ENCODE assay signal across 19 cellular contexts in genomic region chr5:176687247-176687646, GRCh38. TPM values are rescaled to one million over a fixed set of nuclear protein-coding genes. Genes with fewer than 3 reads are reported as not detected.
DNase-seq lines count a peak whose midpoint lies in the region; ATAC-seq and TF ChIP-seq lines count a peak whose summit lies in the region.
"Had no signal": no experiment of that assay in that cellular context is flagged by ENCODE, and none has a peak within 500 bp of the region (broad histone marks: within the 10 kb centered on the region; RNA-seq: fewer than 3 reads in every experiment).

No MANE protein-coding gene starts in this region.

- no peak overlapping the region for H2AFZ ChIP-seq in neuronal stem cell (ENCODE audit: low read length)
- no peak overlapping the region for H2AFZ ChIP-seq in SK-N-SH (ENCODE audit: low read depth)

- peaks cover 58% of the 10 kb centered on the region for H3K27me3 ChIP-seq in foreskin keratinocyte
- peaks cover 0 to 30% (median 2%) of the 10 kb centered on the region in 3 experiments for H3K27me3 ChIP-seq in neuronal stem cell (ENCODE audit: control insufficient read depth in 3 of 3, insufficient read depth in 3 of 3, low read depth in 1 of 3, low read length in 3 of 3)
- no peaks in the 10 kb centered on the region; the same call in 1 of the 2 replicates for H3K27me3 ChIP-seq in SK-N-SH (ENCODE audit: insufficient read depth)
- peaks cover 7% of the 10 kb centered on the region for H3K27me3 ChIP-seq in CD8-positive, alpha-beta memory T cell (ENCODE audit: insufficient read depth, low read length, poor library complexity, severe bottlenecking)
- H3K27me3 ChIP-seq: BE2C had no signal

- POLR2A ChIA-PET in SK-N-SH (lab: Yijun Ruan, JAX) = no interaction called here
- POLR2A ChIA-PET in CD8-positive, alpha-beta memory T cell (lab: Charles Lee) = no interaction called here

- H2AK5ac ChIP-seq in neuronal stem cell (ENCODE audit: low read depth, low read length) = no peak overlapping the region

- H3K27ac Mint-ChIP-seq in CD8-positive, alpha-beta memory T cell = no peak overlapping the region
- H3K27ac Mint-ChIP-seq: CD14-positive monocyte; CD4-positive, alpha-beta memory T cell; CD4-positive, CD25-positive, alpha-beta regulatory T cell had no signal

- H4K8ac ChIP-seq in neuronal stem cell (ENCODE audit: low read depth, low read length) = no peak overlapping the region

- no peaks in the 10 kb centered on the region for H3K79me1 ChIP-seq in neuronal stem cell (ENCODE audit: low read depth, low read length)

- peaks cover 36 to 64% of the 10 kb centered on the region in 2 donors for H3K27me3 Mint-ChIP-seq in CD8-positive, alpha-beta memory T cell

- no peaks in the 10 kb centered on the region for H3K4me1 Mint-ChIP-seq in CD8-positive, alpha-beta memory T cell
- H3K4me1 Mint-ChIP-seq: CD14-positive monocyte; CD4-positive, alpha-beta memory T cell had no signal

- no peak overlapping the region for H3K27ac ChIP-seq in foreskin keratinocyte
- no peak overlapping the region for H3K27ac ChIP-seq in neuronal stem cell (replicated peaks; ENCODE audit: low read length)
- H3K27ac ChIP-seq in SK-N-SH (ENCODE audit: low read depth in 2 of 2, low read length in 1 of 2) = no peak overlapping the region
- H3K27ac ChIP-seq in CD8-positive, alpha-beta memory T cell (ENCODE audit: low read depth, low read length) = no peak overlapping the region
- H3K27ac ChIP-seq: BLaER1 had no signal

- peak overlapping the region; percentile 29 for H2BK5ac ChIP-seq in neuronal stem cell (ENCODE audit: low read length)

- no peaks in the 10 kb centered on the region for H3K4me1 ChIP-seq in foreskin keratinocyte
- H3K4me1 ChIP-seq in neuronal stem cell (ENCODE audit: control insufficient read depth in 2 of 2, insufficient read depth in 1 of 2, low read depth in 1 of 2, low read length in 2 of 2) = peaks cover 0 to 15% of the 10 kb centered on the region in 2 donors
- H3K4me1 ChIP-seq in SK-N-SH (ENCODE audit: control insufficient read depth in 1 of 2, insufficient read depth in 2 of 2, low read depth in 1 of 2, low read length in 1 of 2) = no peaks in the 10 kb centered on the region
- H3K4me1 ChIP-seq in CD8-positive, alpha-beta memory T cell (ENCODE audit: insufficient read depth, low read length) = no peaks in the 10 kb centered on the region
- H3K4me1 ChIP-seq: BE2C, BLaER1, Caco-2 had no signal

- no peaks in the 10 kb centered on the region for H3K9me2 ChIP-seq in SK-N-SH

- H3K9me3 ChIP-seq in neuronal stem cell (replicated peaks in 1 of 2; ENCODE audit: control insufficient read depth in 2 of 2, insufficient read depth in 1 of 2, low read depth in 1 of 2, low read length in 2 of 2) (no peaks in the 10 kb centered on the region), SK-N-SH (no peaks in the 10 kb centered on the region)
- H3K9me3 ChIP-seq in CD8-positive, alpha-beta memory T cell (ENCODE audit: low read length) = no peaks in the 10 kb centered on the region
- H3K9me3 ChIP-seq: BE2C had no signal

- H4K91ac ChIP-seq in neuronal stem cell (ENCODE audit: low read depth, low read length, poor library complexity) = no peak overlapping the region

- CTCF ChIA-PET in SK-N-SH (lab: Yijun Ruan, JAX) = interaction anchor here (0.8 to 1.2 kb wide), 2 partner anchors 11 to 29 kb away, joined by 3 read pairs; no protein-coding TSS in a partner anchor
- CTCF ChIA-PET in CD8-positive, alpha-beta memory T cell (lab: Charles Lee) = interaction anchor here (1.0 kb wide), 1 partner anchor 26 kb away, joined by 3 read pairs; no protein-coding TSS in a partner anchor

- H3K36me3 Mint-ChIP-seq in CD8-positive, alpha-beta memory T cell = peaks cover 0 to 11% (median 3%) of the 10 kb centered on the region in 3 donors
- H3K36me3 Mint-ChIP-seq: CD14-positive monocyte; CD4-positive, CD25-positive, alpha-beta regulatory T cell had no signal

- no peaks in the 10 kb centered on the region for H3K36me3 ChIP-seq in neuronal stem cell (replicated peaks in 1 of 2; ENCODE audit: control insufficient read depth in 2 of 2, insufficient read depth in 2 of 2, low read length in 2 of 2)
- H3K36me3 ChIP-seq in SK-N-SH (replicated peaks in 1 of 2; ENCODE audit: control insufficient read depth in 1 of 2, insufficient read depth in 2 of 2, low read length in 1 of 2) = no peaks in the 10 kb centered on the region
- no peaks in the 10 kb centered on the region for H3K36me3 ChIP-seq in CD8-positive, alpha-beta memory T cell (ENCODE audit: insufficient read depth, low read length)
- H3K36me3 ChIP-seq: BE2C, BLaER1 had no signal

- H3K23ac ChIP-seq in neuronal stem cell (ENCODE audit: low read depth, low read length, poor library complexity) = peak overlapping the region; percentile 10

- H3K18ac ChIP-seq in neuronal stem cell (ENCODE audit: low read length) = peak overlapping the region; percentile 74

- TF ChIP-seq EP300 in SK-N-SH (IDR thresholded peaks at IDR 0.05; ENCODE audit: borderline replicate concordance in 1 of 2, low read depth in 1 of 2, low read length in 1 of 2) = no peak

- no peak for TF ChIP-seq RAD21 in SK-N-SH (IDR thresholded peaks at IDR 0.05; ENCODE audit: low read length)

- H3K4me3 Mint-ChIP-seq in CD8-positive, alpha-beta memory T cell = no peak overlapping the region
- H3K4me3 Mint-ChIP-seq: CD14-positive monocyte; CD4-positive, alpha-beta memory T cell; CD4-positive, CD25-positive, alpha-beta regulatory T cell had no signal

- DNase-seq in foreskin keratinocyte (no peak), neuronal stem cell (ENCODE audit: low spot score) (no peak), SK-N-SH (no peak)
- DNase-seq in CD8-positive, alpha-beta memory T cell = no peak
- DNase-seq: 8988T; ACHN; BE2C; C1 segment of cervical spinal cord; Caco-2; Calu3; CD4-positive, alpha-beta memory T cell; CD4-positive, CD25-positive, alpha-beta regulatory T cell; DMS79 treated with DMSO at 0.1 percent for 48 hours; GF-D8 had no signal

- peak overlapping the region; percentile 26 for H3K9ac ChIP-seq in neuronal stem cell (ENCODE audit: low read depth, low read length, poor library complexity)
- H3K9ac ChIP-seq in SK-N-SH = no peak overlapping the region
- H3K9ac ChIP-seq: BLaER1 had no signal

- no peak overlapping the region for H3K4me3 ChIP-seq in neuronal stem cell (ENCODE audit: low read length in 2 of 2)
- H3K4me3 ChIP-seq in SK-N-SH (ENCODE audit: low read depth in 2 of 2, low read length in 1 of 2) = no peak overlapping the region
- no peak overlapping the region for H3K4me3 ChIP-seq in CD8-positive, alpha-beta memory T cell (ENCODE audit: low read length)
- H3K4me3 ChIP-seq: BLaER1 had no signal

- H3K4me2 ChIP-seq in neuronal stem cell (ENCODE audit: insufficient read depth, low read length, poor library complexity, severe bottlenecking) = no peak overlapping the region
- no peak overlapping the region for H3K4me2 ChIP-seq in SK-N-SH
- H3K4me2 ChIP-seq: BLaER1 had no signal

- H4K20me1 ChIP-seq in SK-N-SH (ENCODE audit: insufficient read depth) = no peaks in the 10 kb centered on the region

- H3F3A ChIP-seq in SK-N-SH (replicated peaks; ENCODE audit: insufficient read depth) = no peaks in the 10 kb centered on the region

- H3K14ac ChIP-seq in neuronal stem cell (ENCODE audit: low read length) = no peak overlapping the region

- no CpG with 5 or more reads among the region's 10 CpGs for WGBS in neuronal stem cell (ENCODE audit: extremely low coverage in 2 of 2, insufficient read length in 2 of 2, insufficient replicate concordance in 1 of 2), 2 donors
- 50% methylated on average over 5 of the region's 10 CpGs for WGBS in SK-N-SH (ENCODE audit: low lambda C conversion rate)

- H3K79me2 ChIP-seq in SK-N-SH (ENCODE audit: insufficient read depth) = no peaks in the 10 kb centered on the region

- no peak overlapping the region for H3K4ac ChIP-seq in neuronal stem cell (ENCODE audit: low read length)

- TF ChIP-seq CTCF in foreskin keratinocyte (conservative IDR thresholded peaks at IDR 0.05) (no peak), SK-N-SH (IDR thresholded peaks at IDR 0.05) (no peak)

- no peak overlapping the region for H2BK15ac ChIP-seq in neuronal stem cell (ENCODE audit: low read length)

- no peak overlapping the region for H2BK12ac ChIP-seq in neuronal stem cell (ENCODE audit: low read length)

- H2BK120ac ChIP-seq in neuronal stem cell (ENCODE audit: low read depth, low read length) = peak overlapping the region; percentile 56

- H3K9me3 Mint-ChIP-seq in CD8-positive, alpha-beta memory T cell = peaks cover 5 to 21% (median 15%) of the 10 kb centered on the region in 5 donors

- ATAC-seq in foreskin keratinocyte = peak; percentile 9
- no peak for ATAC-seq in HG02973 (IDR thresholded peaks at IDR 0.05; ENCODE audit: unreplicated experiment)

TF ChIP-seq in SK-N-SH, 30 proteins besides CTCF, POLR2A, EP300 and RAD21 (continues in another document):
- no peak for TF ChIP-seq NFIC (IDR thresholded peaks at IDR 0.05; ENCODE audit: borderline replicate concordance)
- no peak for TF ChIP-seq FOXJ3 (CRISPR knock-in tag; IDR thresholded peaks at IDR 0.05)
- no peak for TF ChIP-seq NRF1 (IDR thresholded peaks at IDR 0.05; ENCODE audit: low read depth, low read length)
- TF ChIP-seq GATA2 (CRISPR knock-in tag; IDR thresholded peaks at IDR 0.05) = no peak
- TF ChIP-seq ELF1 (IDR thresholded peaks at IDR 0.05) = no peak
- no peak for TF ChIP-seq POLR2AphosphoS5 (IDR thresholded peaks at IDR 0.05; ENCODE audit: low read depth, low read length)

RNA-seq across cellular contexts. Expression of gene TSPAN17, which starts 40.0 kb away (rescaled TPM):
- total RNA-seq in foreskin keratinocyte = 62.5 and 72.1 TPM in 2 replicates
- polyA plus RNA-seq in foreskin keratinocyte (56.6 and 61.4 TPM in 2 replicates), SK-N-SH (2012; rRNA removed) (61.7 and 68.4 TPM in 2 replicates)
- 24.8 TPM for polyA plus RNA-seq in neuronal stem cell (2013, experiment 1 of 2)
- polyA plus RNA-seq in neuronal stem cell (2013, experiment 2 of 2) = 23.4 TPM
- 34.9 and 52.3 TPM in 2 replicates for polyA plus RNA-seq in SK-N-SH (2012; cell fraction: cytosol; rRNA removed)
- 80.2 and 104 TPM in 2 replicates for polyA plus RNA-seq in SK-N-SH (2012; cell fraction: nucleus; rRNA removed)
- 10 to 100 TPM; 37.4 to 38.8 TPM for total RNA-seq in CD8-positive, alpha-beta memory T cell
- polyA plus RNA-seq in CD8-positive, alpha-beta memory T cell = 26.2 TPM

RNA-seq across cellular contexts. Expression of gene EIF4E1B, which starts 56.8 kb away (rescaled TPM):
- not detected in 2 replicates for total RNA-seq in foreskin keratinocyte
- polyA plus RNA-seq in foreskin keratinocyte = not detected in 2 replicates
- 0.01 TPM for polyA plus RNA-seq in neuronal stem cell (2013, experiment 1 of 2)
- 0.03 TPM for polyA plus RNA-seq in neuronal stem cell (2013, experiment 2 of 2)
- not detected in 2 replicates for polyA plus RNA-seq in SK-N-SH (2012; rRNA removed)
- not detected in 2 replicates for polyA plus RNA-seq in SK-N-SH (2012; cell fraction: cytosol; rRNA removed)
- not detected in 2 replicates for polyA plus RNA-seq in SK-N-SH (2012; cell fraction: nucleus; rRNA removed)
- not detected for total RNA-seq in CD8-positive, alpha-beta memory T cell
- not detected for polyA plus RNA-seq in CD8-positive, alpha-beta memory T cell
- total RNA-seq: A673; Caco-2; Calu3; CD4-positive, alpha-beta memory T cell; CD4-positive, CD25-positive, alpha-beta regulatory T cell had no signal
- polyA plus RNA-seq: AG04450; CD14-positive monocyte; CD4-positive, alpha-beta memory T cell; CD4-positive, CD25-positive, alpha-beta regulatory T cell had no signal

RNA-seq across cellular contexts. Expression of gene SNCB, which starts 56.9 kb away (rescaled TPM):
- total RNA-seq in foreskin keratinocyte = 0.78 and 1.3 TPM in 2 replicates
- polyA plus RNA-seq in foreskin keratinocyte (1.8 and 3.1 TPM in 2 replicates), SK-N-SH (2012; rRNA removed) (0.15 and 0.33 TPM in 2 replicates)
- polyA plus RNA-seq in neuronal stem cell (2013, experiment 1 of 2) = 0.26 TPM
- 0.39 TPM for polyA plus RNA-seq in neuronal stem cell (2013, experiment 2 of 2)
- polyA plus RNA-seq in SK-N-SH (2012; cell fraction: cytosol; rRNA removed) = 0.14 and 0.16 TPM in 2 replicates
- polyA plus RNA-seq in SK-N-SH (2012; cell fraction: nucleus; rRNA removed) = 0.11 and 0.29 TPM in 2 replicates
- not detected for total RNA-seq in CD8-positive, alpha-beta memory T cell
- not detected for polyA plus RNA-seq in CD8-positive, alpha-beta memory T cell
- total RNA-seq: A673; Caco-2; Calu3; CD4-positive, alpha-beta memory T cell; CD4-positive, CD25-positive, alpha-beta regulatory T cell had no signal
- polyA plus RNA-seq: CD14-positive monocyte; CD4-positive, alpha-beta memory T cell; CD4-positive, CD25-positive, alpha-beta regulatory T cell had no signal
